In the genomic region with DNA sequence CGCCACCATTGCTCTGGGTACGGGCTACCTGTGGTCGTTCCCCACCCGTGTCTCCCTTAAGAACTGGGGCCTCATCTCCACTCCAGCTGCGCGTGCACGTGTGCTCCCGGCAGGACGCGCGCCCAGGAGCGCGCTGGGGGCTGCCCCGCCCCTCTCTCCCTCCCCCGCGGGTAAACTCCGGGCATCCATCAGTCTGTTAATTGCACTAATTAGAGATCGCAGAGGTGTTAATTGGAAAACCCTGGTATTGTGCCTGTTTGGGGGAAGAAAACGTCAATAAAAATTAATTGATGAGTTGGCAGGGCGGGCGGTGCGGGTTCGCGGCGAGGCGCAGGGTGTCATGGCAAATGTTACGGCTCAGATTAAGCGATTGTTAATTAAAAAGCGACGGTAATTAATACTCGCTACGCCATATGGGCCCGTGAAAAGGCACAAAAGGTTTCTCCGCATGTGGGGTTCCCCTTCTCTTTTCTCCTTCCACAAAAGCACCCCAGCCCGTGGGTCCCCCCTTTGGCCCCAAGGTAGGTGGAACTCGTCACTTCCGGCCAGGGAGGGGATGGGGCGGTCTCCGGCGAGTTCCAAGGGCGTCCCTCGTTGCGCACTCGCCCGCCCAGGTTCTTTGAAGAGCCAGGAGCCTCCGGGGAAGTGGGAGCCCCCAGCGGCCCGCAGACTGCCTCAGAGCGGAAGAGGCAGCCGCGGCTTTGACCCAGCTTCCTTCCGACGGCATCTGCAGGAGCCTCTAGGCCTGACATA, we compare ENCODE assay signal across 8 cellular contexts. TPM values are rescaled to one million over a fixed set of nuclear protein-coding genes. Genes with fewer than 3 reads are reported as not detected.
DNase-seq lines count a peak whose midpoint lies in the region; TF ChIP-seq lines count a peak whose summit lies in the region.

No MANE protein-coding gene starts in this region.

- H3K36me3 Mint-ChIP-seq in endodermal cell (ENCODE audit: low read depth), result peaks cover 23% of the 10 kb centered on the region
- H3K36me3 Mint-ChIP-seq in nephron progenitor cell (ENCODE audit: low read depth), result peaks cover 34% of the 10 kb centered on the region

- H3K27me3 Mint-ChIP-seq in endodermal cell (ENCODE audit: insufficient read depth) (peaks cover 38% of the 10 kb centered on the region), nephron progenitor cell (ENCODE audit: low read depth, poor library complexity) (peaks cover 20% of the 10 kb centered on the region)

- H3K36me3 ChIP-seq in HUES48 (ENCODE audit: control insufficient read depth, insufficient read depth, low read length), result 0 out of 2 replicates have a peak, but pooled peaks cover under 1% of the 10 kb centered on the region
- H3K36me3 ChIP-seq in endodermal cell (ENCODE audit: control insufficient read depth, insufficient read depth, low read length), result peaks cover 36% of the 10 kb centered on the region
- H3K36me3 ChIP-seq in subcutaneous abdominal adipose tissue (ENCODE audit: control insufficient read depth in 5 of 5, insufficient read depth in 5 of 5, low read length in 5 of 5), result peaks cover 0 to 3% (median 2%) of the 10 kb centered on the region in 5 donors

- peaks cover 55% of the 10 kb centered on the region for H3K4me1 ChIP-seq in HUES48 (ENCODE audit: control insufficient read depth, insufficient read depth, low read length)
- H3K4me1 ChIP-seq in endodermal cell (ENCODE audit: control insufficient read depth, insufficient read depth, low read length), result peaks cover 5% of the 10 kb centered on the region
- H3K4me1 ChIP-seq in subcutaneous abdominal adipose tissue (ENCODE audit: control insufficient read depth in 5 of 5, insufficient read depth in 5 of 5, low read length in 5 of 5), result peaks cover 5 to 50% (median 40%) of the 10 kb centered on the region in 5 donors

- peak overlapping the region; percentile 81 for H3K27ac Mint-ChIP-seq in endodermal cell
- no peak overlapping the region for H3K27ac Mint-ChIP-seq in nephron progenitor cell

- DNase-seq in GM19238 (ENCODE audit: insufficient read length, low spot score) (peak; percentile 86), endodermal cell (peak; percentile 88), nephron progenitor cell (peak; percentile 52), SW480 (ENCODE audit: low spot score) (no peak), HK-2 (ENCODE audit: unreplicated experiment) (no peak)
- DNase-seq in activated CD8-positive, alpha-beta memory T cell treated with anti-CD3 and anti-CD28 coated beads for 1 hour (ENCODE audit: extremely low read depth in 1 of 2, low read depth in 1 of 2), result peak; percentile 68 to 88

- peak overlapping the region; percentile 69 for H3K4me3 Mint-ChIP-seq in endodermal cell
- H3K4me3 Mint-ChIP-seq in nephron progenitor cell, result peak overlapping the region; percentile 76

- H3K4me3 ChIP-seq in HUES48 (ENCODE audit: low read depth, low read length), result peak overlapping the region; percentile 65
- H3K4me3 ChIP-seq in endodermal cell (ENCODE audit: low read length), result peak overlapping the region; percentile 71
- H3K4me3 ChIP-seq in subcutaneous abdominal adipose tissue (ENCODE audit: low read depth in 1 of 5, low read length in 5 of 5), result peak overlapping the region; percentile 59 to 68 (median 64)

- TF ChIP-seq CTCF in endodermal cell (conservative IDR thresholded peaks at IDR 0.05) (no peak), nephron progenitor cell (IDR thresholded peaks at IDR 0.05) (no peak)

- no peaks in the 10 kb centered on the region for H3K9me3 ChIP-seq in HUES48 (ENCODE audit: control insufficient read depth, insufficient read depth, low read length)
- H3K9me3 ChIP-seq in endodermal cell (ENCODE audit: control insufficient read depth, low read length), result no peaks in the 10 kb centered on the region
- no peaks in the 10 kb centered on the region for H3K9me3 ChIP-seq in subcutaneous abdominal adipose tissue (ENCODE audit: control insufficient read depth in 5 of 5, low read length in 5 of 5)

- 25 to 46% methylated on average over 26 to 53 of the region's 53 CpGs for WGBS in endodermal cell (ENCODE audit: insufficient coverage in 1 of 2, insufficient read length in 1 of 2), 2 experiments

- H3K4me1 Mint-ChIP-seq in endodermal cell, result peaks cover 54% of the 10 kb centered on the region
- H3K4me1 Mint-ChIP-seq in nephron progenitor cell, result peaks cover 79% of the 10 kb centered on the region

- no peak overlapping the region; the same call in 1 of the 2 replicates for H3K9ac ChIP-seq in HUES48 (ENCODE audit: low read depth, low read length)
- H3K9ac ChIP-seq in endodermal cell (ENCODE audit: extremely low read depth, low read length, poor library complexity, severe bottlenecking), result no peak overlapping the region
- peak overlapping the region in 3 of 5 donors; percentile 46 to 71 (median 69) for H3K9ac ChIP-seq in subcutaneous abdominal adipose tissue (ENCODE audit: low read length in 5 of 5)

- H3K27me3 ChIP-seq in HUES48 (ENCODE audit: control insufficient read depth, insufficient read depth, low read length) (peaks cover 43% of the 10 kb centered on the region), endodermal cell (ENCODE audit: control insufficient read depth, insufficient read depth, low read length, poor library complexity, severe bottlenecking) (no peaks in the 10 kb centered on the region), subcutaneous abdominal adipose tissue (ENCODE audit: control insufficient read depth in 5 of 5, insufficient read depth in 4 of 5, low read length in 5 of 5) (no peaks in the 10 kb centered on the region)

- peak overlapping the region; percentile 56 for H3K27ac ChIP-seq in HUES48 (ENCODE audit: low read depth, low read length)
- H3K27ac ChIP-seq in endodermal cell (ENCODE audit: low read depth, low read length), result peak overlapping the region; percentile 60
- H3K27ac ChIP-seq in subcutaneous abdominal adipose tissue (ENCODE audit: low read depth, low read length), result no peak overlapping the region

- H3K9me3 Mint-ChIP-seq in endodermal cell, result no peaks in the 10 kb centered on the region
- H3K9me3 Mint-ChIP-seq in nephron progenitor cell, result no peaks in the 10 kb centered on the region

RNA-seq across cellular contexts. Expression of gene FOXP4, which starts 14.4 kb away (rescaled TPM):
- total RNA-seq in endodermal cell, result 10 to 100 TPM; 44.4 to 47.7 TPM
- 54.1 TPM for polyA plus RNA-seq in endodermal cell (2013, experiment 1 of 2)
- 47.0 TPM for polyA plus RNA-seq in endodermal cell (2013, experiment 2 of 2)

Comparison
In these comparisons a context has a peak if more than half of its experiments do, and no peak if none do; other contexts are left out.
1. DNase-seq: peak in GM19238 (single experiment), activated CD8-positive, alpha-beta memory T cell treated with anti-CD3 and anti-CD28 coated beads for 1 hour (2 of 2), endodermal cell (single experiment) and nephron progenitor cell (single experiment); none in SW480 (single experiment) and HK-2 (single experiment).
2. H3K9ac ChIP-seq: peak in subcutaneous abdominal adipose tissue (3 of 5); none in HUES48 (single experiment) and endodermal cell (single experiment).
3. Peak in every context shown above with its lines, with median percentiles within 50 percentile points of each other: H3K4me3 ChIP-seq.